In genomic region chr16:14455577-14455976, GRCh38 we compare ENCODE assay signal across 19 cellular contexts.
DNase-seq lines count a peak whose midpoint lies in the region; ATAC-seq, FAIRE-seq and TF ChIP-seq lines count a peak whose summit lies in the region.
"Had no signal": no experiment of that assay in that cellular context is flagged by ENCODE, and none has a peak within 500 bp of the region (broad histone marks: within the 10 kb centered on the region; RNA-seq: fewer than 3 reads in every experiment).

No MANE protein-coding gene starts in this region.

- H3K27ac ChIP-seq in HepG2 (ENCODE audit: extremely low read length, insufficient read depth, low read length) (no peak overlapping the region), right lobe of liver (no peak overlapping the region)
- H3K27ac ChIP-seq: neural progenitor cell, WERI-Rb-1 had no signal

- H3K36me3 Mint-ChIP-seq in progenitor cell of endocrine pancreas (ENCODE audit: insufficient read depth), result no peaks in the 10 kb centered on the region
- H3K36me3 Mint-ChIP-seq: neural progenitor cell had no signal

- POLR2A ChIA-PET in HepG2 (lab: Yijun Ruan, JAX), result no interaction called here

- CTCF ChIA-PET in HepG2 (lab: Yijun Ruan, JAX; ENCODE audit: low intra/inter-chr PET ratio, low total read pairs), result no interaction called here

- ATAC-seq in HepG2 (no peak), right lobe of liver (no peak), omental fat pad (ENCODE audit: low FRiP score) (no peak)
- ATAC-seq: right cardiac atrium had no signal

- TF ChIP-seq EP300 in HepG2 (IDR thresholded peaks at IDR 0.05; ENCODE audit: low read depth in 2 of 2, low read length in 2 of 2), result no peak
- no peak for TF ChIP-seq EP300 in HepG2 (CRISPR knock-in tag; IDR thresholded peaks at IDR 0.05; ENCODE audit: borderline replicate concordance)

- peak; percentile 18 for DNase-seq in HepG2 (ENCODE audit: low spot score)
- no peak for DNase-seq in right lobe of liver
- peak; percentile 26 for DNase-seq in NCI-H460 (ENCODE audit: extremely low read depth, low read depth)
- peak; percentile 9 for DNase-seq in fibroblast of the aortic adventitia (ENCODE audit: low read depth)
- DNase-seq in urothelium cell line (ENCODE audit: low spot score), result peak; percentile 49
- no peak for DNase-seq in progenitor cell of endocrine pancreas (ENCODE audit: low spot score, unreplicated experiment)
- no peak for DNase-seq in NCI-H1092 treated with DMSO at 0.1 percent for 48 hours (lab: John Stamatoyannopoulos, UW)
- no peak for DNase-seq in omental fat pad (ENCODE audit: low spot score)
- DNase-seq: activated CD8-positive, alpha-beta memory T cell treated with anti-CD3 and anti-CD28 coated beads for 24 hours; amygdala; midbrain; NCI-H2029 treated with DMSO at 0.1 percent for 48 hours; NCI-H526 treated with DMSO at 0.1 percent for 48 hours; right cardiac atrium; stimulated activated CD4-positive, alpha-beta T cell treated with anti-CD3 and anti-CD28 coated beads, Interleukin-1b, Interleukin-23, amount 100 ng/mL, for 48 hours; SW 1271; WERI-Rb-1 had no signal

- H4K20me1 ChIP-seq in HepG2 (ENCODE audit: insufficient read depth, low read length), result no peaks in the 10 kb centered on the region

- H3K9ac ChIP-seq in HepG2 (ENCODE audit: insufficient read depth, low read depth, low read length), result no peak overlapping the region
- H3K9ac ChIP-seq: neural progenitor cell had no signal

- H3K4me3 ChIP-seq in HepG2 (replicated peaks in 1 of 3; ENCODE audit: insufficient read depth in 1 of 3, low read depth in 2 of 3, low read length in 3 of 3), result no peak overlapping the region
- no peak overlapping the region for H3K4me3 ChIP-seq in right lobe of liver
- H3K4me3 ChIP-seq in fibroblast of the aortic adventitia (ENCODE audit: low read depth, low read length), result no peak overlapping the region
- H3K4me3 ChIP-seq: neural progenitor cell had no signal

- no peak for TF ChIP-seq POLR2A in HepG2 (IDR thresholded peaks at IDR 0.05; ENCODE audit: insufficient read depth in 1 of 2, low read depth in 2 of 2, low read length in 2 of 2)
- no peak for TF ChIP-seq POLR2A in right lobe of liver (IDR thresholded peaks at IDR 0.05)

- FAIRE-seq in HepG2 (lab: Jason Lieb, UNC) (no peak), urothelium cell line (lab: Jason Lieb, UNC) (no peak)
- FAIRE-seq: GM12892 had no signal

- no peaks in the 10 kb centered on the region for H3K9me3 Mint-ChIP-seq in progenitor cell of endocrine pancreas (ENCODE audit: low read depth)
- H3K9me3 Mint-ChIP-seq: neural progenitor cell had no signal

- peaks cover 0 to 6% of the 10 kb centered on the region in 2 experiments; a peak in 1 of 5 replicates for H3K36me3 ChIP-seq in HepG2 (replicated peaks in 1 of 2; ENCODE audit: control insufficient read depth in 1 of 2, insufficient read depth in 2 of 2, low read length in 2 of 2)
- H3K36me3 ChIP-seq in right lobe of liver, result no peaks in the 10 kb centered on the region
- H3K36me3 ChIP-seq: neural progenitor cell, WERI-Rb-1 had no signal

- no peaks in the 10 kb centered on the region for H3K79me2 ChIP-seq in HepG2 (ENCODE audit: insufficient read depth, low read length)

- H3K27me3 Mint-ChIP-seq in progenitor cell of endocrine pancreas, result no peaks in the 10 kb centered on the region

- intact Hi-C loops in HepG2 (cut with micrococcal nuclease; ENCODE audit: unreplicated experiment) (no loop called here), right lobe of liver (cut with DNase I) (no loop called here)

- no peak overlapping the region for H2AFZ ChIP-seq in HepG2 (ENCODE audit: low read length)
- H2AFZ ChIP-seq: neural progenitor cell had no signal

- no peak overlapping the region for H3K4me3 Mint-ChIP-seq in progenitor cell of endocrine pancreas (ENCODE audit: low read depth)
- H3K4me3 Mint-ChIP-seq: neural progenitor cell had no signal

- H3K27me3 ChIP-seq in HepG2 (ENCODE audit: control insufficient read depth in 1 of 2, insufficient read depth in 2 of 2, low read length in 2 of 2), result no peaks in the 10 kb centered on the region
- no peaks in the 10 kb centered on the region for H3K27me3 ChIP-seq in right lobe of liver
- H3K27me3 ChIP-seq: neural progenitor cell had no signal

- no peak for TF ChIP-seq CTCF in HepG2 (CRISPR knock-in tag; IDR thresholded peaks at IDR 0.05)
- no peak for TF ChIP-seq CTCF in right lobe of liver (IDR thresholded peaks at IDR 0.05)
- TF ChIP-seq CTCF in fibroblast of the aortic adventitia (IDR thresholded peaks at IDR 0.05; ENCODE audit: insufficient read depth, low read length), result no peak
- TF ChIP-seq CTCF in progenitor cell of endocrine pancreas (IDR thresholded peaks at IDR 0.05; ENCODE audit: unreplicated experiment), result no peak
- TF ChIP-seq CTCF in omental fat pad (IDR thresholded peaks at IDR 0.05), result no peak

- H3K4me1 Mint-ChIP-seq in progenitor cell of endocrine pancreas (ENCODE audit: low read depth), result peaks cover 9% of the 10 kb centered on the region

- 91% methylated on average over 5 of the region's 5 CpGs for WGBS in HepG2 (ENCODE audit: low lambda C conversion rate)
- WGBS in right lobe of liver (ENCODE audit: insufficient coverage, low coverage, low lambda C conversion rate, missing lambda C conversion rate), result 80% methylated on average over 3 of the region's 5 CpGs

- H3K4me1 ChIP-seq in HepG2 (ENCODE audit: insufficient read depth, low read length) (no peaks in the 10 kb centered on the region), right lobe of liver (no peaks in the 10 kb centered on the region)

- TF ChIP-seq RAD21 in HepG2 (CRISPR knock-in tag; IDR thresholded peaks at IDR 0.05), result no peak

- H3K9me3 ChIP-seq in HepG2 (ENCODE audit: low read length) (no peaks in the 10 kb centered on the region), right lobe of liver (no peaks in the 10 kb centered on the region)

- no TSS peak for BruUV-seq in HepG2 (replicated peaks; lab: Mats Ljungman, UMichigan)

- no peak overlapping the region for H3K27ac Mint-ChIP-seq in progenitor cell of endocrine pancreas
- H3K27ac Mint-ChIP-seq: neural progenitor cell had no signal

- no peak overlapping the region for H3K4me2 ChIP-seq in HepG2 (ENCODE audit: low read depth, low read length)
- H3K4me2 ChIP-seq: neural progenitor cell had no signal

- in situ Hi-C loops in HepG2 (cut with HindIII; ENCODE audit: extremely low pct_ligation_motif_present, low pct_unique_long_range_greater_than_20kb), result no loop called here

TF ChIP-seq in HepG2, 621 proteins besides CTCF, POLR2A, EP300 and RAD21:
- TF ChIP-seq GATA4 (IDR thresholded peaks at IDR 0.05; ENCODE audit: borderline replicate concordance, low read depth), result no peak
- no peak for TF ChIP-seq GMEB2 (CRISPR knock-in tag; IDR thresholded peaks at IDR 0.05; ENCODE audit: low read depth)
- TF ChIP-seq REST (IDR thresholded peaks at IDR 0.05; ENCODE audit: borderline replicate concordance in 1 of 2, low read depth in 1 of 2, low read length in 2 of 2), result peak in 1 of 2 experiments; percentile 74; a peak in 3 of 4 replicates
- TF ChIP-seq MIER2 (CRISPR knock-in tag; IDR thresholded peaks at IDR 0.05), result 0 out of 2 replicates have a peak, but pooled peaks have one; percentile 42

Comparison
In these comparisons a context has a peak if more than half of its experiments do, and no peak if none do; other contexts are left out.
1. DNase-seq: peak in HepG2 (single experiment), NCI-H460 (single experiment), fibroblast of the aortic adventitia (single experiment) and urothelium cell line (single experiment); none in right lobe of liver (0 of 3), progenitor cell of endocrine pancreas (single experiment), NCI-H1092 treated with DMSO at 0.1 percent for 48 hours (single experiment) and omental fat pad (single experiment).